13 cellular contexts compared by ENCODE assay signal in genomic region chr6:130269969-130270635, GRCh38. TPM values are rescaled to one million over a fixed set of nuclear protein-coding genes. Genes with fewer than 3 reads are reported as not detected.
DNase-seq lines count a peak whose midpoint lies in the region; ATAC-seq and FAIRE-seq lines count a peak whose summit lies in the region.
"Had no signal": no experiment of that assay in that cellular context is flagged by ENCODE, and none has a peak within 500 bp of the region (broad histone marks: within the 10 kb centered on the region; RNA-seq: fewer than 3 reads in every experiment).

No MANE protein-coding gene starts in this region.

- intact Hi-C loops in activated T-helper 1 cell treated with anti-CD3 and anti-CD28 coated beads, Interleukin-12 subunit alpha, Interleukin-12 subunit beta, Interleukin-2, Interleukin-4 antibody, amounts not matched to agents 30 ng/mL and 10 ng/mL and 1 ng/mL, durations not matched to agents 14 hours and 24 hours and 36 hours (cut with micrococcal nuclease), result no loop called here

- no peak for DNase-seq in activated T-helper 1 cell treated with anti-CD3 and anti-CD28 coated beads, Interleukin-12 subunit alpha, Interleukin-12 subunit beta, Interleukin-2, Interleukin-4 antibody, amounts not matched to agents 30 ng/mL and 10 ng/mL and 1 ng/mL, durations not matched to agents 14 hours and 24 hours and 36 hours (ENCODE audit: low spot score)
- DNase-seq in HTR-8/SVneo (ENCODE audit: insufficient read length, low spot score), result no peak
- no peak for DNase-seq in SIG-M5 (lab: John Stamatoyannopoulos, UW)
- DNase-seq in KG1 (lab: John Stamatoyannopoulos, UW), result no peak
- no peak for DNase-seq in effector CD4-positive, alpha-beta T cell
- DNase-seq: activated CD4-positive, alpha-beta T cell treated with anti-CD3 and anti-CD28 coated beads, Interleukin-2, amount 50 U/mL, for 4 hours; brain microvascular endothelial cell; heart right ventricle; NCI-H446 had no signal

- peak; percentile 98 for ATAC-seq in GM18867 (IDR thresholded peaks at IDR 0.05; ENCODE audit: unreplicated experiment)
- peak; percentile 96 for ATAC-seq in GM21423 (IDR thresholded peaks at IDR 0.05; ENCODE audit: unreplicated experiment)
- peak; percentile 99 for ATAC-seq in HG03045 (IDR thresholded peaks at IDR 0.05; ENCODE audit: unreplicated experiment)
- ATAC-seq: heart right ventricle had no signal

- H3K27me3 Mint-ChIP-seq in activated T-helper 1 cell treated with anti-CD3 and anti-CD28 coated beads, Interleukin-12 subunit alpha, Interleukin-12 subunit beta, Interleukin-2, Interleukin-4 antibody, amounts not matched to agents 30 ng/mL and 10 ng/mL and 1 ng/mL, durations not matched to agents 14 hours and 24 hours and 36 hours (ENCODE audit: insufficient read depth), result peaks cover 2% of the 10 kb centered on the region

- FAIRE-seq in HTR-8/SVneo (lab: Jason Lieb, UNC), result no peak

- peak overlapping the region; percentile 1 for H3K27ac Mint-ChIP-seq in activated T-helper 1 cell treated with anti-CD3 and anti-CD28 coated beads, Interleukin-12 subunit alpha, Interleukin-12 subunit beta, Interleukin-2, Interleukin-4 antibody, amounts not matched to agents 30 ng/mL and 10 ng/mL and 1 ng/mL, durations not matched to agents 14 hours and 24 hours and 36 hours

- H3K4me3 Mint-ChIP-seq in activated T-helper 1 cell treated with anti-CD3 and anti-CD28 coated beads, Interleukin-12 subunit alpha, Interleukin-12 subunit beta, Interleukin-2, Interleukin-4 antibody, amounts not matched to agents 30 ng/mL and 10 ng/mL and 1 ng/mL, durations not matched to agents 14 hours and 24 hours and 36 hours, result no peak overlapping the region
- H3K4me3 Mint-ChIP-seq: neural crest cell had no signal

- H3K4me1 Mint-ChIP-seq in activated T-helper 1 cell treated with anti-CD3 and anti-CD28 coated beads, Interleukin-12 subunit alpha, Interleukin-12 subunit beta, Interleukin-2, Interleukin-4 antibody, amounts not matched to agents 30 ng/mL and 10 ng/mL and 1 ng/mL, durations not matched to agents 14 hours and 24 hours and 36 hours (ENCODE audit: low read depth), result no peaks in the 10 kb centered on the region
- H3K4me1 Mint-ChIP-seq: neural crest cell had no signal

- peaks cover 26% of the 10 kb centered on the region for H3K9me3 Mint-ChIP-seq in activated T-helper 1 cell treated with anti-CD3 and anti-CD28 coated beads, Interleukin-12 subunit alpha, Interleukin-12 subunit beta, Interleukin-2, Interleukin-4 antibody, amounts not matched to agents 30 ng/mL and 10 ng/mL and 1 ng/mL, durations not matched to agents 14 hours and 24 hours and 36 hours

- H3K36me3 Mint-ChIP-seq in activated T-helper 1 cell treated with anti-CD3 and anti-CD28 coated beads, Interleukin-12 subunit alpha, Interleukin-12 subunit beta, Interleukin-2, Interleukin-4 antibody, amounts not matched to agents 30 ng/mL and 10 ng/mL and 1 ng/mL, durations not matched to agents 14 hours and 24 hours and 36 hours (ENCODE audit: low read depth), result peaks cover 7% of the 10 kb centered on the region

RNA-seq across cellular contexts. Expression of gene SAMD3, which starts 47.4 kb away (rescaled TPM):
- total RNA-seq in activated T-helper 1 cell treated with anti-CD3 and anti-CD28 coated beads, Interleukin-12 subunit alpha, Interleukin-12 subunit beta, Interleukin-2, Interleukin-4 antibody, amounts not matched to agents 30 ng/mL and 10 ng/mL and 1 ng/mL, durations not matched to agents 14 hours and 24 hours and 36 hours, result 3.1 and 4.6 TPM in 2 replicates
